Comparison of ENCODE assay signal across 10 cellular contexts in the genomic region with DNA sequence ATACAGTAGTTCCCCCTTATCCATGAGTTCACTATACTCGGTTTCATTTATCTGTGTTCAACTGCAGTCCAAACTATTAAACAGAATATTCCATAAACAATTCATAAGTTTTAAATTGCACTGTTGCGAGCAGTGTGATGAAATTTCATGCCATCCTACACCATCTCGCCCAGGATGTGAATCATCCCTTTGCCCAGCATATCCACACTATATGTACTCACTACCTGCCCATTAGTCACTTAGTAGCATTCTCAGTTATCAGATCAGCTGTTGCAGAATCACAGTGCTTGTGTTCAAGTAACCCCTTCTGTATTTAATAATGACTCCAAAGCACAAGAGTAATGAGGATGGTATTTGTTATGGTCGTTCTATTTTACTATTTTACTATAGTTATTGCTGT. TPM values are rescaled to one million over a fixed set of nuclear protein-coding genes. Genes with fewer than 3 reads are reported as not detected.
DNase-seq lines count a peak whose midpoint lies in the region; ATAC-seq, FAIRE-seq and TF ChIP-seq lines count a peak whose summit lies in the region.
"Had no signal": no experiment of that assay in that cellular context is flagged by ENCODE, and none has a peak within 500 bp of the region (broad histone marks: within the 10 kb centered on the region; RNA-seq: fewer than 3 reads in every experiment).

No MANE protein-coding gene starts in this region.

- H3K4me1 ChIP-seq in small intestine (ENCODE audit: control insufficient read depth in 2 of 2, insufficient read depth in 1 of 2, low read depth in 1 of 2, low read length in 1 of 2), result no peaks in the 10 kb centered on the region

- no peak for TF ChIP-seq RAD21 in Ishikawa (IDR thresholded peaks at IDR 0.05; ENCODE audit: low read depth)

- ATAC-seq in omental fat pad (ENCODE audit: low FRiP score) (peak; percentile 93), GM18511 (IDR thresholded peaks at IDR 0.05; ENCODE audit: unreplicated experiment) (no peak)

- H3K27me3 ChIP-seq in small intestine (ENCODE audit: control insufficient read depth in 2 of 2, insufficient read depth in 2 of 2, low read length in 2 of 2), result no peaks in the 10 kb centered on the region

- no peak overlapping the region for H3K4me3 ChIP-seq in small intestine (ENCODE audit: low read depth in 1 of 2, low read length in 2 of 2)

- FAIRE-seq in small intestine (lab: Jason Lieb, UNC), result no peak

- no peak for TF ChIP-seq EP300 in Ishikawa (IDR thresholded peaks at IDR 0.05; ENCODE audit: borderline replicate concordance)

- DNase-seq in Daoy (ENCODE audit: low read depth) (peak; percentile 91), astrocyte of the hippocampus (ENCODE audit: low read depth, low spot score) (peak; percentile 31), omental fat pad (ENCODE audit: low spot score) (no peak), islet precursor cell (no peak), small intestine (no peak), activated gamma-delta T cell treated with Interleukin-2 at 50 U/mL for 16 hours (no peak)
- DNase-seq: erythroblast, RPMI8226 had no signal

- WGBS in small intestine, 3 donors, result 59 to 68% (median 62%) methylated on average over 4 of the region's 4 CpGs

- TF ChIP-seq CTCF in omental fat pad (IDR thresholded peaks at IDR 0.05), result no peak

- no peaks in the 10 kb centered on the region for H3K36me3 ChIP-seq in small intestine (ENCODE audit: control insufficient read depth in 2 of 2, insufficient read depth in 2 of 2, low read length in 2 of 2)

- no peak overlapping the region for H3K27ac ChIP-seq in small intestine (ENCODE audit: low read depth in 1 of 2, low read length in 1 of 2)

- no peaks in the 10 kb centered on the region for H3K9me3 ChIP-seq in small intestine (ENCODE audit: control insufficient read depth, low read depth)

TF ChIP-seq in Ishikawa, 13 proteins besides CTCF, POLR2A, EP300 and RAD21:
- TF ChIP-seq TEAD4 (IDR thresholded peaks at IDR 0.05) (0 out of 2 replicates have a peak, but pooled peaks have one; percentile 8), CEBPB (IDR thresholded peaks at IDR 0.05) (0 out of 2 replicates have a peak, but pooled peaks have one; percentile 31), YY1 (IDR thresholded peaks at IDR 0.05; ENCODE audit: low read depth) (no peak), FOXM1 (IDR thresholded peaks at IDR 0.05; ENCODE audit: borderline replicate concordance, low read depth) (no peak)

RNA-seq across cellular contexts. Expression of gene SHOC1, which starts 51.5 kb away (rescaled TPM):
- not detected in 2 replicates for total RNA-seq in Daoy (2014; rRNA removed; shearing (Covaris generic))
- not detected for total RNA-seq in omental fat pad
- under 1 TPM in 1 of 3 donors, not detected in 2; 0.04 TPM for polyA plus RNA-seq in small intestine

Comparison
In these comparisons a context has a peak if more than half of its experiments do, and no peak if none do; other contexts are left out.
1. DNase-seq: peak in Daoy (single experiment) and astrocyte of the hippocampus (single experiment); none in omental fat pad (single experiment), islet precursor cell (single experiment), small intestine (single experiment) and activated gamma-delta T cell treated with Interleukin-2 at 50 U/mL for 16 hours (single experiment).